1 cellular context compared by ENCODE assay signal in genomic region chr15:43903864-43904290, GRCh38.
TF ChIP-seq lines count a peak whose summit lies in the region.

No MANE protein-coding gene starts in this region.

TF ChIP-seq in HCT116, 20 proteins besides CTCF, POLR2A, EP300 and RAD21 (continued from another document):
- TF ChIP-seq REST (IDR thresholded peaks at IDR 0.05; ENCODE audit: low read depth) (no peak), ZBTB33 (IDR thresholded peaks at IDR 0.05; ENCODE audit: extremely low read depth, insufficient replicate concordance, low read length) (no peak), TCF7L2 (IDR thresholded peaks at IDR 0.05; ENCODE audit: borderline replicate concordance, extremely low read depth, insufficient read depth, insufficient read length) (no peak), ZNF274 (IDR thresholded peaks at IDR 0.05; ENCODE audit: low read depth, low read length) (no peak), SP1 (IDR thresholded peaks at IDR 0.05; ENCODE audit: low read depth) (no peak), SIN3A (IDR thresholded peaks at IDR 0.05; ENCODE audit: low read depth) (no peak), CEBPB (IDR thresholded peaks at IDR 0.05; ENCODE audit: low read depth) (no peak), MAX (IDR thresholded peaks at IDR 0.05) (no peak), ATF3 (IDR thresholded peaks at IDR 0.05) (no peak)
